In genomic region chr10:130615463-130615862, GRCh38 we compare ENCODE assay signal across 21 cellular contexts.
"Had no signal": no experiment of that assay in that cellular context is flagged by ENCODE, and none has a peak within 500 bp of the region (broad histone marks: within the 10 kb centered on the region; RNA-seq: fewer than 3 reads in every experiment).

No MANE protein-coding gene starts in this region.

- H3K36me3 ChIP-seq: breast epithelium, esophagus squamous epithelium, gastrocnemius medialis, right lobe of liver, stomach, suprapubic skin, tibial nerve had no signal

- H3K27ac ChIP-seq: breast epithelium, esophagus squamous epithelium, gastrocnemius medialis, parathyroid adenoma, right lobe of liver, skin epidermis, stomach, suprapubic skin, tibial nerve had no signal

- DNase-seq: activated CD8-positive, alpha-beta memory T cell treated with anti-CD3 and anti-CD28 coated beads for 24 hours; activated CD8-positive, alpha-beta memory T cell treated with anti-CD3 and anti-CD28 coated beads, Interleukin-2, amount 50 U/mL, for 4 hours; activated naive CD4-positive, alpha-beta T cell treated with Interleukin-2 at 50 U/mL for 16 hours; activated naive CD8-positive, alpha-beta T cell treated with anti-CD3 and anti-CD28 coated beads for 36 hours; activated T-cell treated with anti-CD3 and anti-CD28 coated beads, Interleukin-2, amount 50 U/mL, for 24 hours; effector memory CD8-positive, alpha-beta T cell; esophagus squamous epithelium; gastrocnemius medialis; hippocampal formation; islet precursor cell; left cardiac atrium; nucleus accumbens; right lobe of liver; stimulated activated CD4-positive, alpha-beta T cell treated with anti-CD3 and anti-CD28 coated beads, Interleukin-2, amount 100 ng/mL, for 24 hours; stomach; T-helper 9 cell had no signal

- H3K27me3 ChIP-seq: esophagus squamous epithelium, tibial nerve had no signal

- H3K9ac ChIP-seq: parathyroid adenoma had no signal

- H3K4me1 ChIP-seq: breast epithelium, esophagus squamous epithelium, gastrocnemius medialis, parathyroid adenoma, right lobe of liver, stomach, suprapubic skin, tibial nerve had no signal

- H3K9me3 ChIP-seq: right lobe of liver, suprapubic skin had no signal

- H3K4me3 ChIP-seq: breast epithelium, esophagus squamous epithelium, gastrocnemius medialis, right lobe of liver, skin epidermis, stomach, suprapubic skin, tibial nerve had no signal
